ENCODE assay signal across 22 cellular contexts in genomic region chr17:64626827-64627226, GRCh38. TPM values are rescaled to one million over a fixed set of nuclear protein-coding genes. Genes with fewer than 3 reads are reported as not detected.
DNase-seq lines count a peak whose midpoint lies in the region; ATAC-seq and TF ChIP-seq lines count a peak whose summit lies in the region.
"Had no signal": no experiment of that assay in that cellular context is flagged by ENCODE, and none has a peak within 500 bp of the region (broad histone marks: within the 10 kb centered on the region; RNA-seq: fewer than 3 reads in every experiment).

No MANE protein-coding gene starts in this region.

- peaks cover 13% of the 10 kb centered on the region for H3K79me1 ChIP-seq in mesendoderm (ENCODE audit: low read length)

- H3K79me2 ChIP-seq in GM23338 (replicated peaks; ENCODE audit: insufficient read depth): peaks cover 54% of the 10 kb centered on the region
- peaks cover 13% of the 10 kb centered on the region for H3K79me2 ChIP-seq in mesendoderm (ENCODE audit: control insufficient read depth, insufficient read depth, low read length)

- peaks cover 45% of the 10 kb centered on the region for H3K4me1 Mint-ChIP-seq in osteocyte (ENCODE audit: unreplicated experiment)
- peaks cover 3% of the 10 kb centered on the region; the same call in 2 of the 3 replicates for H3K4me1 Mint-ChIP-seq in GM23338

- H3K9me2 ChIP-seq in GM23338 (ENCODE audit: insufficient read depth): no peaks in the 10 kb centered on the region

- no peak overlapping the region for H3K23ac ChIP-seq in mesendoderm (ENCODE audit: low read length)

- TF ChIP-seq CTCF in C4-2B (conservative IDR thresholded peaks at IDR 0.05) (no peak), LNCaP clone FGC (IDR thresholded peaks at IDR 0.05; ENCODE audit: control insufficient read depth, extremely low read depth, insufficient read depth) (no peak), osteocyte (IDR thresholded peaks at IDR 0.05) (no peak), GM23338 (conservative IDR thresholded peaks at IDR 0.05; ENCODE audit: low read depth in 2 of 2) (no peak)

- H3K9me3 Mint-ChIP-seq in osteocyte (ENCODE audit: unreplicated experiment): no peaks in the 10 kb centered on the region
- H3K9me3 Mint-ChIP-seq in GM23338: no peaks in the 10 kb centered on the region
- H3K9me3 Mint-ChIP-seq: CD4-positive, alpha-beta memory T cell; H9 had no signal

- H2AK5ac ChIP-seq in mesendoderm (ENCODE audit: low read length): no peak overlapping the region

- H2BK5ac ChIP-seq in mesendoderm (ENCODE audit: low read length): no peak overlapping the region

- H3K4me1 ChIP-seq in GM23338 (ENCODE audit: insufficient read depth): no peaks in the 10 kb centered on the region
- H3K4me1 ChIP-seq in mesendoderm (ENCODE audit: control insufficient read depth, low read depth, low read length): no peaks in the 10 kb centered on the region
- H3K4me1 ChIP-seq: BE2C had no signal

- H3K27me3 Mint-ChIP-seq in osteocyte (ENCODE audit: unreplicated experiment) (no peaks in the 10 kb centered on the region), GM23338 (ENCODE audit: insufficient read depth, low read depth, poor library complexity) (no peaks in the 10 kb centered on the region)
- H3K27me3 Mint-ChIP-seq: CD4-positive, alpha-beta memory T cell had no signal

- H3K36me3 Mint-ChIP-seq in osteocyte (ENCODE audit: unreplicated experiment): no peaks in the 10 kb centered on the region
- H3K36me3 Mint-ChIP-seq in GM23338 (ENCODE audit: low read depth): no peaks in the 10 kb centered on the region

- no peak overlapping the region for H4K5ac ChIP-seq in mesendoderm (ENCODE audit: low read length)

- H2AFZ ChIP-seq in GM23338: no peak overlapping the region

- H3K18ac ChIP-seq in mesendoderm (ENCODE audit: low read length): no peak overlapping the region

- peaks cover 27% of the 10 kb centered on the region for H4K20me1 ChIP-seq in GM23338 (replicated peaks; ENCODE audit: insufficient read depth)

- H3K4ac ChIP-seq in mesendoderm (ENCODE audit: low read depth, low read length): no peak overlapping the region

- no peak overlapping the region for H2BK15ac ChIP-seq in mesendoderm (replicated peaks; ENCODE audit: low read depth)

- no peak for ATAC-seq in GM23338
- no peak for ATAC-seq in GM18907 (IDR thresholded peaks at IDR 0.05; ENCODE audit: unreplicated experiment)
- ATAC-seq: A549, HCT116 had no signal

- no CpG with 5 or more reads among the region's 3 CpGs for WGBS in mesendoderm (ENCODE audit: extremely low coverage, insufficient coverage, low lambda C conversion rate)

- H3K56ac ChIP-seq in mesendoderm (ENCODE audit: low read length): no peak overlapping the region

- H3F3A ChIP-seq in GM23338 (replicated peaks; ENCODE audit: low read depth): no peaks in the 10 kb centered on the region

- no peak overlapping the region for H3K4me2 ChIP-seq in GM23338
- no peak overlapping the region for H3K4me2 ChIP-seq in mesendoderm (ENCODE audit: low read length)
- H3K4me2 ChIP-seq: A549 had no signal

- H3K9ac ChIP-seq in mesendoderm (ENCODE audit: low read length): no peak overlapping the region
- H3K9ac ChIP-seq: BLaER1 treated with 17β-estradiol and CSF1 and Interleukin-3, amounts not matched to agents 10 nM and 100 nM had no signal

- H3K4me3 Mint-ChIP-seq in osteocyte (ENCODE audit: unreplicated experiment): no peak overlapping the region
- H3K4me3 Mint-ChIP-seq in GM23338: no peak overlapping the region
- H3K4me3 Mint-ChIP-seq: H9 had no signal

- H3K27ac ChIP-seq in C4-2B (peak overlapping the region; percentile 45), epithelial cell of prostate (peak overlapping the region; percentile 10), GM23338 (ENCODE audit: low read depth) (no peak overlapping the region), mesendoderm (ENCODE audit: low read depth, low read length) (no peak overlapping the region)
- H3K27ac ChIP-seq: A549; BLaER1 treated with 17β-estradiol and CSF1 and Interleukin-3, amounts not matched to agents 10 nM and 100 nM had no signal

- H3K36me3 ChIP-seq in GM23338 (ENCODE audit: insufficient read depth): no peaks in the 10 kb centered on the region
- no peaks in the 10 kb centered on the region for H3K36me3 ChIP-seq in mesendoderm (ENCODE audit: control insufficient read depth, insufficient read depth, low read length)
- H3K36me3 ChIP-seq: BE2C had no signal

- H3K27me3 ChIP-seq in GM23338 (ENCODE audit: insufficient read depth) (no peaks in the 10 kb centered on the region), mesendoderm (ENCODE audit: insufficient read depth, low read length, poor library complexity) (no peaks in the 10 kb centered on the region)
- H3K27me3 ChIP-seq: BE2C; BLaER1 treated with 17β-estradiol and CSF1 and Interleukin-3, amounts not matched to agents 10 nM and 100 nM had no signal

- no peak overlapping the region for H2BK120ac ChIP-seq in mesendoderm (ENCODE audit: low read depth, low read length)

- H4K8ac ChIP-seq in mesendoderm (ENCODE audit: low read depth, low read length): no peak overlapping the region

- no peak overlapping the region for H3K4me3 ChIP-seq in LNCaP clone FGC (ENCODE audit: low read depth, low read length)
- no peak overlapping the region for H3K4me3 ChIP-seq in GM23338
- H3K4me3 ChIP-seq in mesendoderm (ENCODE audit: low read length): no peak overlapping the region
- H3K4me3 ChIP-seq: A549; BLaER1 treated with 17β-estradiol and CSF1 and Interleukin-3, amounts not matched to agents 10 nM and 100 nM had no signal

- H3K27ac Mint-ChIP-seq in osteocyte (ENCODE audit: unreplicated experiment) (peak overlapping the region; percentile 63), GM23338 (no peak overlapping the region)
- H3K27ac Mint-ChIP-seq: H9 had no signal

- DNase-seq in LNCaP clone FGC (ENCODE audit: low read depth) (peak; percentile 42), epithelial cell of prostate (ENCODE audit: low read depth, low spot score) (no peak), osteocyte (ENCODE audit: extremely low spot score, unreplicated experiment) (no peak), NOMO-1 treated with DMSO at 0.1 percent for 48 hours (lab: John Stamatoyannopoulos, UW; ENCODE audit: unreplicated experiment) (no peak), GM23338 (ENCODE audit: low spot score) (no peak), mesendoderm (no peak)
- DNase-seq: 8988T; ACHN; AML-193; BE2C; Calu3; CD4-positive, alpha-beta memory T cell; COR-L47; DMS53; DMS79 treated with DMSO at 0.1 percent for 48 hours; GF-D8; H9 had no signal

TF ChIP-seq in GM23338, 12 proteins besides CTCF, POLR2A, EP300 and RAD21 (continues in another document):
- TF ChIP-seq ZNF114 (CRISPR knock-in tag; IDR thresholded peaks at IDR 0.05): no peak
- no peak for TF ChIP-seq EZH2 (IDR thresholded peaks at IDR 0.05; ENCODE audit: low read depth, unreplicated experiment)
- no peak for TF ChIP-seq EZH2phosphoT487 (IDR thresholded peaks at IDR 0.05; ENCODE audit: unreplicated experiment)
- no peak for TF ChIP-seq ETS1 (IDR thresholded peaks at IDR 0.05)
- TF ChIP-seq ZNF331 (CRISPR knock-in tag; IDR thresholded peaks at IDR 0.05; ENCODE audit: low read depth): no peak
- TF ChIP-seq, protein P1, sequence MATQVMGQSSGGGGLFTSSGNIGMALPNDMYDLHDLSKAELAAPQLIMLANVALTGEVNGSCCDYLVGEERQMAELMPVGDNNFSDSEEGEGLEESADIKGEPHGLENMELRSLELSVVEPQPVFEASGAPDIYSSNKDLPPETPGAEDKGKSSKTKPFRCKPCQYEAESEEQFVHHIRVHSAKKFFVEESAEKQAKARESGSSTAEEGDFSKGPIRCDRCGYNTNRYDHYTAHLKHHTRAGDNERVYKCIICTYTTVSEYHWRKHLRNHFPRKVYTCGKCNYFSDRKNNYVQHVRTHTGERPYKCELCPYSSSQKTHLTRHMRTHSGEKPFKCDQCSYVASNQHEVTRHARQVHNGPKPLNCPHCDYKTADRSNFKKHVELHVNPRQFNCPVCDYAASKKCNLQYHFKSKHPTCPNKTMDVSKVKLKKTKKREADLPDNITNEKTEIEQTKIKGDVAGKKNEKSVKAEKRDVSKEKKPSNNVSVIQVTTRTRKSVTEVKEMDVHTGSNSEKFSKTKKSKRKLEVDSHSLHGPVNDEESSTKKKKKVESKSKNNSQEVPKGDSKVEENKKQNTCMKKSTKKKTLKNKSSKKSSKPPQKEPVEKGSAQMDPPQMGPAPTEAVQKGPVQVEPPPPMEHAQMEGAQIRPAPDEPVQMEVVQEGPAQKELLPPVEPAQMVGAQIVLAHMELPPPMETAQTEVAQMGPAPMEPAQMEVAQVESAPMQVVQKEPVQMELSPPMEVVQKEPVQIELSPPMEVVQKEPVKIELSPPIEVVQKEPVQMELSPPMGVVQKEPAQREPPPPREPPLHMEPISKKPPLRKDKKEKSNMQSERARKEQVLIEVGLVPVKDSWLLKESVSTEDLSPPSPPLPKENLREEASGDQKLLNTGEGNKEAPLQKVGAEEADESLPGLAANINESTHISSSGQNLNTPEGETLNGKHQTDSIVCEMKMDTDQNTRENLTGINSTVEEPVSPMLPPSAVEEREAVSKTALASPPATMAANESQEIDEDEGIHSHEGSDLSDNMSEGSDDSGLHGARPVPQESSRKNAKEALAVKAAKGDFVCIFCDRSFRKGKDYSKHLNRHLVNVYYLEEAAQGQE (IDR thresholded peaks at IDR 0.05; ENCODE audit: unreplicated experiment): no peak

RNA-seq across cellular contexts. Expression of gene SMURF2, which starts 35.3 kb away (rescaled TPM):
- total RNA-seq in osteocyte: 41.7 and 42.3 TPM in 2 replicates
- 29.6 and 38.1 TPM in 2 replicates for total RNA-seq in GM23338 (2014; rRNA removed; shearing (Covaris generic))
- polyA plus RNA-seq in GM23338 (2016; fragmentation: Nextera tagmentation; extraction: Ambion mirVana): 9.4 and 12.1 TPM in 2 replicates
- polyA plus RNA-seq in mesendoderm (2013, experiment 1 of 2): 23.1 TPM
- polyA plus RNA-seq in mesendoderm (2013, experiment 2 of 2): 23.3 TPM

Comparison
In these comparisons a context has a peak if more than half of its experiments do, and no peak if none do; other contexts are left out.
1. H3K27ac ChIP-seq: peak in C4-2B (single experiment) and epithelial cell of prostate (single experiment); none in GM23338 (single experiment) and mesendoderm (single experiment).